11 cellular contexts compared by ENCODE assay signal in genomic region chr17:59377410-59377809, GRCh38. TPM values are rescaled to one million over a fixed set of nuclear protein-coding genes. Genes with fewer than 3 reads are reported as not detected.
DNase-seq lines count a peak whose midpoint lies in the region; ATAC-seq and TF ChIP-seq lines count a peak whose summit lies in the region.
"Had no signal": no experiment of that assay in that cellular context is flagged by ENCODE, and none has a peak within 500 bp of the region (broad histone marks: within the 10 kb centered on the region; RNA-seq: fewer than 3 reads in every experiment).

No MANE protein-coding gene starts in this region.

- H3K36me3 Mint-ChIP-seq in activated CD8-positive, alpha-beta T cell treated with anti-CD3 and anti-CD28 coated beads for 36 hours (ENCODE audit: low read depth): peaks cover 3% of the 10 kb centered on the region

- H3K4me3 ChIP-seq in gastroesophageal sphincter: no peak overlapping the region
- no peak overlapping the region for H3K4me3 ChIP-seq in stomach smooth muscle (ENCODE audit: low read length in 2 of 2)
- H3K4me3 ChIP-seq: A549 had no signal

- H3K4me1 Mint-ChIP-seq in activated CD8-positive, alpha-beta T cell treated with anti-CD3 and anti-CD28 coated beads for 36 hours (ENCODE audit: low read depth): peaks cover 61% of the 10 kb centered on the region

- H3K4me1 ChIP-seq in gastroesophageal sphincter: peaks cover 47 to 100% (median 81%) of the 10 kb centered on the region in 3 donors
- peaks cover 73% of the 10 kb centered on the region for H3K4me1 ChIP-seq in stomach smooth muscle (ENCODE audit: control insufficient read depth, insufficient read depth, low read length)

- H3K27me3 ChIP-seq in gastroesophageal sphincter: no peaks in the 10 kb centered on the region
- no peaks in the 10 kb centered on the region for H3K27me3 ChIP-seq in stomach smooth muscle (ENCODE audit: control insufficient read depth in 1 of 2, insufficient read depth in 2 of 2, low read length in 2 of 2)

- TF ChIP-seq POLR2A in gastroesophageal sphincter (IDR thresholded peaks at IDR 0.05): no peak

- TF ChIP-seq EP300 in gastroesophageal sphincter (IDR thresholded peaks at IDR 0.05): no peak

- peak; percentile 63 to 85 for DNase-seq in NCI-H2081 (lab: John Stamatoyannopoulos, UW)
- DNase-seq in NCI-H2081 treated with DMSO at 0.1 percent for 48 hours (lab: John Stamatoyannopoulos, UW): no peak
- DNase-seq in RPMI7951 (ENCODE audit: low read depth): peak; percentile 18
- DNase-seq in activated CD8-positive, alpha-beta T cell treated with anti-CD3 and anti-CD28 coated beads for 36 hours: no peak
- DNase-seq in SKM-1 treated with dmso at 0.1 percent for 144 hours (lab: John Stamatoyannopoulos, UW; ENCODE audit: unreplicated experiment): no peak
- no peak for DNase-seq in activated CD4-positive, CD25-positive, alpha-beta regulatory T cell (lab: John Stamatoyannopoulos, UW)
- DNase-seq: endodermal cell had no signal

- H3K27ac ChIP-seq in gastroesophageal sphincter: peak overlapping the region; percentile 26 to 80 (median 76)
- H3K27ac ChIP-seq in stomach smooth muscle (ENCODE audit: low read length): peak overlapping the region; percentile 41
- H3K27ac ChIP-seq: A549 had no signal

- TF ChIP-seq CTCF in gastroesophageal sphincter (IDR thresholded peaks at IDR 0.05): no peak
- no peak for TF ChIP-seq CTCF in activated CD8-positive, alpha-beta T cell treated with anti-CD3 and anti-CD28 coated beads for 36 hours (IDR thresholded peaks at IDR 0.05)

- peak overlapping the region; percentile 0 to 13 for H3K9ac ChIP-seq in stomach smooth muscle (ENCODE audit: low read length in 2 of 2)

- H3K27me3 Mint-ChIP-seq in activated CD8-positive, alpha-beta T cell treated with anti-CD3 and anti-CD28 coated beads for 36 hours: no peaks in the 10 kb centered on the region
- H3K27me3 Mint-ChIP-seq: type B pancreatic cell had no signal

- no peak overlapping the region for H3K4me3 Mint-ChIP-seq in activated CD8-positive, alpha-beta T cell treated with anti-CD3 and anti-CD28 coated beads for 36 hours
- H3K4me3 Mint-ChIP-seq: endodermal cell, type B pancreatic cell had no signal

- 60 to 86% methylated on average over 1 of the region's 3 CpGs for whole genome bisulfite sequencing in gastroesophageal sphincter (ENCODE audit: low coverage in 1 of 2), 2 donors

- no peak overlapping the region for H3K27ac Mint-ChIP-seq in activated CD8-positive, alpha-beta T cell treated with anti-CD3 and anti-CD28 coated beads for 36 hours
- H3K27ac Mint-ChIP-seq: endodermal cell, type B pancreatic cell had no signal

- CTCF ChIA-PET in activated CD8-positive, alpha-beta T cell treated with anti-CD3 and anti-CD28 coated beads for 36 hours (lab: Charles Lee): interaction anchor here (0.9 to 2.1 kb wide), 2 partner anchors 12 to 48 kb away, joined by 3 to 4 read pairs; no protein-coding TSS in a partner anchor

- no peak for ATAC-seq in gastroesophageal sphincter
- no peak for ATAC-seq in activated CD8-positive, alpha-beta T cell treated with anti-CD3 and anti-CD28 coated beads for 36 hours
- ATAC-seq: A549 had no signal

- intact Hi-C loops in activated CD8-positive, alpha-beta T cell treated with anti-CD3 and anti-CD28 coated beads for 36 hours (cut with micrococcal nuclease): no loop called here

- H3K36me3 ChIP-seq in gastroesophageal sphincter (no peaks in the 10 kb centered on the region), stomach smooth muscle (ENCODE audit: control insufficient read depth in 2 of 2, insufficient read depth in 2 of 2, low read length in 2 of 2) (no peaks in the 10 kb centered on the region)

- POLR2A ChIA-PET in activated CD8-positive, alpha-beta T cell treated with anti-CD3 and anti-CD28 coated beads for 36 hours (lab: Charles Lee): no interaction called here

- H3K9me3 Mint-ChIP-seq in activated CD8-positive, alpha-beta T cell treated with anti-CD3 and anti-CD28 coated beads for 36 hours: no peaks in the 10 kb centered on the region
- H3K9me3 Mint-ChIP-seq: endodermal cell, type B pancreatic cell had no signal

- H3K9me3 ChIP-seq in gastroesophageal sphincter (no peaks in the 10 kb centered on the region), stomach smooth muscle (ENCODE audit: control insufficient read depth in 2 of 2, low read length in 2 of 2) (no peaks in the 10 kb centered on the region)
- H3K9me3 ChIP-seq: A549 had no signal

RNA-seq across cellular contexts. Expression of gene YPEL2, which starts 46.0 kb away (rescaled TPM):
- 1.5 and 1.9 TPM in 2 replicates for total RNA-seq in RPMI7951 (2014; rRNA removed; shearing (Covaris generic))
- 10 to 100 TPM; 35.5 to 47.1 (median 40.6) TPM for total RNA-seq in gastroesophageal sphincter
- total RNA-seq in activated CD8-positive, alpha-beta T cell treated with anti-CD3 and anti-CD28 coated beads for 36 hours: 1 to 10 TPM; 4.2 to 4.9 TPM

Comparison
In these comparisons a context has a peak if more than half of its experiments do, and no peak if none do; other contexts are left out.
1. DNase-seq: peak in NCI-H2081 (2 of 2) and RPMI7951 (single experiment); none in NCI-H2081 treated with DMSO at 0.1 percent for 48 hours (single experiment), activated CD8-positive, alpha-beta T cell treated with anti-CD3 and anti-CD28 coated beads for 36 hours (single experiment), SKM-1 treated with dmso at 0.1 percent for 144 hours (single experiment) and activated CD4-positive, CD25-positive, alpha-beta regulatory T cell (0 of 4).
2. RNA of gene YPEL2, which starts 46.0 kb away (total RNA-seq): 35.5 to 47.1 TPM in gastroesophageal sphincter; 4.2 to 4.9 TPM in activated CD8-positive, alpha-beta T cell treated with anti-CD3 and anti-CD28 coated beads for 36 hours and 1.5 to 1.9 TPM in RPMI7951; every median in the first group is over 4 times any median in the second.